Comparison of ENCODE assay signal across 28 cellular contexts in genomic region chr10:99798031-99798430, GRCh38.
"Had no signal": no experiment of that assay in that cellular context is flagged by ENCODE, and none has a peak within 500 bp of the region (broad histone marks: within the 10 kb centered on the region; RNA-seq: fewer than 3 reads in every experiment).

No MANE protein-coding gene starts in this region.

- H3K79me2 ChIP-seq: parathyroid adenoma had no signal

- H3K9ac ChIP-seq: neural progenitor cell, parathyroid adenoma had no signal

- FAIRE-seq: small intestine, urothelium cell line had no signal

- H3K36me3 Mint-ChIP-seq: neural progenitor cell; stimulated activated effector memory CD8-positive, alpha-beta T cell treated with anti-CD3 and anti-CD28 coated beads, Interleukin-12 subunit alpha, Interleukin-12 subunit beta, amount 100 ng/mL, for 72 hours had no signal

- H3K4me3 ChIP-seq: neural progenitor cell, ovary, psoas muscle, right lobe of liver, sigmoid colon, stomach, thoracic aorta, thyroid gland, tibial nerve, upper lobe of left lung, vagina had no signal

- H3K27me3 Mint-ChIP-seq: stimulated activated naive B cell treated with anti-CD40 and anti-IgM and Interleukin-4, amounts not matched to agents 10 μg/mL and 1 μg/mL and 100 μg/mL, for 72 hours; stimulated activated naive CD8-positive, alpha-beta T cell treated with anti-CD3 and anti-CD28 coated beads, Interleukin-15, Interleukin-2, amounts not matched to agents 100 ng/mL and 50 ng/mL, for 24 hours had no signal

- H3K27me3 ChIP-seq: neural progenitor cell, ovary, right lobe of liver, sigmoid colon, stomach, thyroid gland, tibial nerve, upper lobe of left lung, vagina had no signal

- DNase-seq: occipital lobe; ovary; posterior cingulate gyrus; psoas muscle; right cardiac atrium; right lobe of liver; sigmoid colon; small intestine; stimulated activated CD4-positive, alpha-beta T cell treated with anti-CD3 and anti-CD28 coated beads, Interleukin-15, amount 100 ng/mL, for 24 hours; stimulated activated CD4-positive, alpha-beta T cell treated with anti-CD3 and anti-CD28 coated beads, Interleukin-2, amount 100 ng/mL, for 24 hours; stimulated activated CD4-positive, alpha-beta T cell treated with anti-CD3 and anti-CD28 coated beads, Interleukin-2, amount 100 ng/mL, for 48 hours; stimulated activated CD4-positive, alpha-beta T cell treated with anti-CD3 and anti-CD28 coated beads, Interleukin-4, amount 100 ng/mL, for 24 hours; stimulated activated naive B cell treated with anti-CD40 and anti-IgM and Interleukin-4, amounts not matched to agents 10 μg/mL and 1 μg/mL and 100 μg/mL, for 72 hours; stimulated activated naive CD4-positive, alpha-beta T cell treated with Interleukin-2 at 50 U/mL for 16 hours; stomach; thyroid gland; trophoblast cell; upper lobe of left lung had no signal

- H3K27ac Mint-ChIP-seq: nephron; neural progenitor cell; progenitor cell of endocrine pancreas; stimulated activated effector memory CD8-positive, alpha-beta T cell treated with anti-CD3 and anti-CD28 coated beads, Interleukin-12 subunit alpha, Interleukin-12 subunit beta, amount 100 ng/mL, for 72 hours; stimulated activated naive B cell treated with anti-CD40 and anti-IgM and Interleukin-4, amounts not matched to agents 10 μg/mL and 1 μg/mL and 100 μg/mL, for 72 hours; stimulated activated naive CD8-positive, alpha-beta T cell treated with anti-CD3 and anti-CD28 coated beads, Interleukin-15, Interleukin-2, amounts not matched to agents 100 ng/mL and 50 ng/mL, for 24 hours had no signal

- ATAC-seq: psoas muscle; right cardiac atrium; stimulated activated effector memory CD8-positive, alpha-beta T cell treated with anti-CD3 and anti-CD28 coated beads, Interleukin-12 subunit alpha, Interleukin-12 subunit beta, amount 100 ng/mL, for 72 hours; stimulated activated naive B cell treated with anti-CD40 and anti-IgM and Interleukin-4, amounts not matched to agents 10 μg/mL and 1 μg/mL and 100 μg/mL, for 72 hours had no signal

- H3K36me3 ChIP-seq: neural progenitor cell, ovary, sigmoid colon, thoracic aorta, thyroid gland, upper lobe of left lung, vagina had no signal

- H3K4me1 ChIP-seq: neural progenitor cell, parathyroid adenoma, psoas muscle, right lobe of liver, sigmoid colon, stomach, thyroid gland, tibial nerve, upper lobe of left lung, vagina had no signal

- H2AFZ ChIP-seq: neural progenitor cell, parathyroid adenoma had no signal

- H3K9me3 ChIP-seq: ovary, psoas muscle, right lobe of liver, sigmoid colon, stomach, thoracic aorta, thyroid gland, tibial nerve, upper lobe of left lung, vagina had no signal

- H3K9me3 Mint-ChIP-seq: nephron; neural progenitor cell; stimulated activated effector memory CD8-positive, alpha-beta T cell treated with anti-CD3 and anti-CD28 coated beads, Interleukin-12 subunit alpha, Interleukin-12 subunit beta, amount 100 ng/mL, for 72 hours; stimulated activated naive B cell treated with anti-CD40 and anti-IgM and Interleukin-4, amounts not matched to agents 10 μg/mL and 1 μg/mL and 100 μg/mL, for 72 hours; stimulated activated naive CD8-positive, alpha-beta T cell treated with anti-CD3 and anti-CD28 coated beads, Interleukin-15, Interleukin-2, amounts not matched to agents 100 ng/mL and 50 ng/mL, for 24 hours had no signal

- H3K4me2 ChIP-seq: neural progenitor cell had no signal

- H3K4me3 Mint-ChIP-seq: nephron; neural progenitor cell; stimulated activated effector memory CD8-positive, alpha-beta T cell treated with anti-CD3 and anti-CD28 coated beads, Interleukin-12 subunit alpha, Interleukin-12 subunit beta, amount 100 ng/mL, for 72 hours; stimulated activated naive B cell treated with anti-CD40 and anti-IgM and Interleukin-4, amounts not matched to agents 10 μg/mL and 1 μg/mL and 100 μg/mL, for 72 hours; stimulated activated naive CD8-positive, alpha-beta T cell treated with anti-CD3 and anti-CD28 coated beads, Interleukin-15, Interleukin-2, amounts not matched to agents 100 ng/mL and 50 ng/mL, for 24 hours had no signal

- H3K27ac ChIP-seq: neural progenitor cell, ovary, parathyroid adenoma, psoas muscle, right lobe of liver, sigmoid colon, stomach, thoracic aorta, thyroid gland, tibial nerve, upper lobe of left lung, vagina had no signal

- H3K4me1 Mint-ChIP-seq: nephron; neural progenitor cell; stimulated activated effector memory CD8-positive, alpha-beta T cell treated with anti-CD3 and anti-CD28 coated beads, Interleukin-12 subunit alpha, Interleukin-12 subunit beta, amount 100 ng/mL, for 72 hours; stimulated activated naive B cell treated with anti-CD40 and anti-IgM and Interleukin-4, amounts not matched to agents 10 μg/mL and 1 μg/mL and 100 μg/mL, for 72 hours had no signal
